Comparison of ENCODE assay signal across 1 cellular context in genomic region chr15:67068724-67069400, GRCh38.
A peak's percentile ranks its signal among the peaks of the same experiment; 100 is the strongest.
TF ChIP-seq lines count a peak whose summit lies in the region.

No MANE protein-coding gene starts in this region.

TF ChIP-seq in GM12878, 131 proteins besides CTCF, POLR2A, EP300 and RAD21 (continued from another document):
- TF ChIP-seq TAF1 (IDR thresholded peaks at IDR 0.05; ENCODE audit: borderline replicate concordance, low read depth, low read length) (no peak), IKZF1 (conservative IDR thresholded peaks at IDR 0.05) (no peak), SMAD1 (IDR thresholded peaks at IDR 0.05; ENCODE audit: low read depth, partially characterized antibody) (no peak), MEF2B (IDR thresholded peaks at IDR 0.05; ENCODE audit: partially characterized antibody, poor library complexity, severe bottlenecking) (peak; percentile 25), ZNF384 (IDR thresholded peaks at IDR 0.05; ENCODE audit: borderline replicate concordance, low read depth, low read length) (0 out of 2 replicates have a peak, but pooled peaks have one; percentile 8), ZNF622 (IDR thresholded peaks at IDR 0.05) (no peak), CHD1 (IDR thresholded peaks at IDR 0.05; ENCODE audit: low read depth, low read length) (no peak), DPF2 (IDR thresholded peaks at IDR 0.05) (no peak), POU2F2 (IDR thresholded peaks at IDR 0.05; ENCODE audit: borderline replicate concordance, low read depth, low read length) (no peak), HDAC2 (IDR thresholded peaks at IDR 0.05) (no peak), MTA2 (IDR thresholded peaks at IDR 0.05; ENCODE audit: low read depth) (no peak), ATF2 (IDR thresholded peaks at IDR 0.05; ENCODE audit: low read length) (no peak), SPI1 (IDR thresholded peaks at IDR 0.05; ENCODE audit: borderline replicate concordance, insufficient read depth, low read depth, low read length) (no peak), MEF2A (IDR thresholded peaks at IDR 0.05; ENCODE audit: insufficient read depth, low read depth, low read length) (no peak), BRCA1 (IDR thresholded peaks at IDR 0.05; ENCODE audit: low read depth, low read length) (no peak), MTA3 (IDR thresholded peaks at IDR 0.05; ENCODE audit: borderline replicate concordance, low read length) (no peak), CREB1 (IDR thresholded peaks at IDR 0.05; ENCODE audit: low read depth) (no peak), ZBTB40 (IDR thresholded peaks at IDR 0.05; ENCODE audit: borderline replicate concordance) (no peak), LARP7 (IDR thresholded peaks at IDR 0.05) (0 out of 2 replicates have a peak, but pooled peaks have one; percentile 16)
- TF ChIP-seq, protein P1, sequence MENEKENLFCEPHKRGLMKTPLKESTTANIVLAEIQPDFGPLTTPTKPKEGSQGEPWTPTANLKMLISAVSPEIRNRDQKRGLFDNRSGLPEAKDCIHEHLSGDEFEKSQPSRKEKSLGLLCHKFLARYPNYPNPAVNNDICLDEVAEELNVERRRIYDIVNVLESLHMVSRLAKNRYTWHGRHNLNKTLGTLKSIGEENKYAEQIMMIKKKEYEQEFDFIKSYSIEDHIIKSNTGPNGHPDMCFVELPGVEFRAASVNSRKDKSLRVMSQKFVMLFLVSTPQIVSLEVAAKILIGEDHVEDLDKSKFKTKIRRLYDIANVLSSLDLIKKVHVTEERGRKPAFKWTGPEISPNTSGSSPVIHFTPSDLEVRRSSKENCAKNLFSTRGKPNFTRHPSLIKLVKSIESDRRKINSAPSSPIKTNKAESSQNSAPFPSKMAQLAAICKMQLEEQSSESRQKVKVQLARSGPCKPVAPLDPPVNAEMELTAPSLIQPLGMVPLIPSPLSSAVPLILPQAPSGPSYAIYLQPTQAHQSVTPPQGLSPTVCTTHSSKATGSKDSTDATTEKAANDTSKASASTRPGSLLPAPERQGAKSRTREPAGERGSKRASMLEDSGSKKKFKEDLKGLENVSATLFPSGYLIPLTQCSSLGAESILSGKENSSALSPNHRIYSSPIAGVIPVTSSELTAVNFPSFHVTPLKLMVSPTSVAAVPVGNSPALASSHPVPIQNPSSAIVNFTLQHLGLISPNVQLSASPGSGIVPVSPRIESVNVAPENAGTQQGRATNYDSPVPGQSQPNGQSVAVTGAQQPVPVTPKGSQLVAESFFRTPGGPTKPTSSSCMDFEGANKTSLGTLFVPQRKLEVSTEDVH (IDR thresholded peaks at IDR 0.05; ENCODE audit: low read depth, partially characterized antibody): no peak
